Comparison of ENCODE assay signal across 1 cellular context in genomic region chr10:70331486-70332268, GRCh38.
TF ChIP-seq lines count a peak whose summit lies in the region.

No MANE protein-coding gene starts in this region.

TF ChIP-seq in HepG2, 621 proteins besides CTCF, POLR2A, EP300 and RAD21 (continues in another document):
- peak; percentile 69; the same call in 1 of the 2 replicates for TF ChIP-seq ETV5 (CRISPR knock-in tag; IDR thresholded peaks at IDR 0.05; ENCODE audit: borderline replicate concordance)
- 0 out of 2 replicates have a peak, but pooled peaks have one; percentile 48 for TF ChIP-seq ZNF691 (CRISPR knock-in tag; IDR thresholded peaks at IDR 0.05; ENCODE audit: borderline replicate concordance, low read depth)
- TF ChIP-seq WIZ (CRISPR knock-in tag; IDR thresholded peaks at IDR 0.05): no peak
- peak; percentile 16; the same call in 1 of the 2 replicates for TF ChIP-seq TBX2 (CRISPR knock-in tag; IDR thresholded peaks at IDR 0.05; ENCODE audit: borderline replicate concordance)
- no peak for TF ChIP-seq ASH2L (IDR thresholded peaks at IDR 0.05; ENCODE audit: insufficient read length, low read depth, low read length)
- peak; percentile 46; the same call in 1 of the 2 replicates for TF ChIP-seq ZNF121 (CRISPR knock-in tag; IDR thresholded peaks at IDR 0.05)
- TF ChIP-seq MED1 (CRISPR knock-in tag; IDR thresholded peaks at IDR 0.05): peak; percentile 59; the same call in 1 of the 2 replicates
- peak; percentile 79 for TF ChIP-seq FOSL2 (CRISPR knock-in tag; IDR thresholded peaks at IDR 0.05)
- TF ChIP-seq, protein P1, sequence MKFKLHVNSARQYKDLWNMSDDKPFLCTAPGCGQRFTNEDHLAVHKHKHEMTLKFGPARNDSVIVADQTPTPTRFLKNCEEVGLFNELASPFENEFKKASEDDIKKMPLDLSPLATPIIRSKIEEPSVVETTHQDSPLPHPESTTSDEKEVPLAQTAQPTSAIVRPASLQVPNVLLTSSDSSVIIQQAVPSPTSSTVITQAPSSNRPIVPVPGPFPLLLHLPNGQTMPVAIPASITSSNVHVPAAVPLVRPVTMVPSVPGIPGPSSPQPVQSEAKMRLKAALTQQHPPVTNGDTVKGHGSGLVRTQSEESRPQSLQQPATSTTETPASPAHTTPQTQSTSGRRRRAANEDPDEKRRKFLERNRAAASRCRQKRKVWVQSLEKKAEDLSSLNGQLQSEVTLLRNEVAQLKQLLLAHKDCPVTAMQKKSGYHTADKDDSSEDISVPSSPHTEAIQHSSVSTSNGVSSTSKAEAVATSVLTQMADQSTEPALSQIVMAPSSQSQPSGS (CRISPR knock-in tag; IDR thresholded peaks at IDR 0.05): 0 out of 2 replicates have a peak, but pooled peaks have one; percentile 16
- peak; percentile 60 for TF ChIP-seq PHF21A (CRISPR knock-in tag; IDR thresholded peaks at IDR 0.05)
- TF ChIP-seq STAG1 (CRISPR knock-in tag; IDR thresholded peaks at IDR 0.05): peak; percentile 65
- TF ChIP-seq TRIM24 (CRISPR knock-in tag; IDR thresholded peaks at IDR 0.05): no peak
- no peak for TF ChIP-seq HOXA9 (CRISPR knock-in tag; IDR thresholded peaks at IDR 0.05; ENCODE audit: borderline replicate concordance)
- TF ChIP-seq GABPA (IDR thresholded peaks at IDR 0.05; ENCODE audit: low read depth, low read length): no peak
- peak; percentile 81 for TF ChIP-seq GABPA (CRISPR knock-in tag; IDR thresholded peaks at IDR 0.05; ENCODE audit: low read depth)
- no peak for TF ChIP-seq CCAR2 (optimal IDR thresholded peaks at IDR 0.05; ENCODE audit: low read depth, low read length)
- TF ChIP-seq, protein P2, sequence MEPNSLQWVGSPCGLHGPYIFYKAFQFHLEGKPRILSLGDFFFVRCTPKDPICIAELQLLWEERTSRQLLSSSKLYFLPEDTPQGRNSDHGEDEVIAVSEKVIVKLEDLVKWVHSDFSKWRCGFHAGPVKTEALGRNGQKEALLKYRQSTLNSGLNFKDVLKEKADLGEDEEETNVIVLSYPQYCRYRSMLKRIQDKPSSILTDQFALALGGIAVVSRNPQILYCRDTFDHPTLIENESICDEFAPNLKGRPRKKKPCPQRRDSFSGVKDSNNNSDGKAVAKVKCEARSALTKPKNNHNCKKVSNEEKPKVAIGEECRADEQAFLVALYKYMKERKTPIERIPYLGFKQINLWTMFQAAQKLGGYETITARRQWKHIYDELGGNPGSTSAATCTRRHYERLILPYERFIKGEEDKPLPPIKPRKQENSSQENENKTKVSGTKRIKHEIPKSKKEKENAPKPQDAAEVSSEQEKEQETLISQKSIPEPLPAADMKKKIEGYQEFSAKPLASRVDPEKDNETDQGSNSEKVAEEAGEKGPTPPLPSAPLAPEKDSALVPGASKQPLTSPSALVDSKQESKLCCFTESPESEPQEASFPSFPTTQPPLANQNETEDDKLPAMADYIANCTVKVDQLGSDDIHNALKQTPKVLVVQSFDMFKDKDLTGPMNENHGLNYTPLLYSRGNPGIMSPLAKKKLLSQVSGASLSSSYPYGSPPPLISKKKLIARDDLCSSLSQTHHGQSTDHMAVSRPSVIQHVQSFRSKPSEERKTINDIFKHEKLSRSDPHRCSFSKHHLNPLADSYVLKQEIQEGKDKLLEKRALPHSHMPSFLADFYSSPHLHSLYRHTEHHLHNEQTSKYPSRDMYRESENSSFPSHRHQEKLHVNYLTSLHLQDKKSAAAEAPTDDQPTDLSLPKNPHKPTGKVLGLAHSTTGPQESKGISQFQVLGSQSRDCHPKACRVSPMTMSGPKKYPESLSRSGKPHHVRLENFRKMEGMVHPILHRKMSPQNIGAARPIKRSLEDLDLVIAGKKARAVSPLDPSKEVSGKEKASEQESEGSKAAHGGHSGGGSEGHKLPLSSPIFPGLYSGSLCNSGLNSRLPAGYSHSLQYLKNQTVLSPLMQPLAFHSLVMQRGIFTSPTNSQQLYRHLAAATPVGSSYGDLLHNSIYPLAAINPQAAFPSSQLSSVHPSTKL (CRISPR knock-in tag; IDR thresholded peaks at IDR 0.05): peak; percentile 21; the same call in 1 of the 2 replicates
- 0 out of 2 replicates have a peak, but pooled peaks have one; percentile 36 for TF ChIP-seq ZNF274 (CRISPR knock-in tag; IDR thresholded peaks at IDR 0.05)
- TF ChIP-seq RBM39 (IDR thresholded peaks at IDR 0.05; ENCODE audit: low read depth, low read length, poor library complexity, severe bottlenecking): no peak
- TF ChIP-seq MYC (CRISPR knock-in tag; IDR thresholded peaks at IDR 0.05; ENCODE audit: borderline replicate concordance): peak; percentile 16; the same call in 1 of the 2 replicates
- 0 out of 2 replicates have a peak, but pooled peaks have one; percentile 39 for TF ChIP-seq CCDC6 (CRISPR knock-in tag; IDR thresholded peaks at IDR 0.05)
- no peak for TF ChIP-seq SETDB1 (CRISPR knock-in tag; IDR thresholded peaks at IDR 0.05; ENCODE audit: borderline replicate concordance)
- peak; percentile 48; the same call in 1 of the 2 replicates for TF ChIP-seq AHDC1 (CRISPR knock-in tag; IDR thresholded peaks at IDR 0.05; ENCODE audit: borderline replicate concordance)
- no peak for TF ChIP-seq ZNF558 (CRISPR knock-in tag; IDR thresholded peaks at IDR 0.05; ENCODE audit: borderline replicate concordance)
- TF ChIP-seq ARNT (IDR thresholded peaks at IDR 0.05): no peak
- peak; percentile 32; the same call in 1 of the 2 replicates for TF ChIP-seq RXRA (CRISPR knock-in tag; IDR thresholded peaks at IDR 0.05)
- TF ChIP-seq ELF1 (CRISPR knock-in tag; IDR thresholded peaks at IDR 0.05): peak; percentile 40; the same call in 1 of the 2 replicates
- TF ChIP-seq RXRB (CRISPR knock-in tag; IDR thresholded peaks at IDR 0.05; ENCODE audit: borderline replicate concordance): peak; percentile 36; the same call in 1 of the 2 replicates
- TF ChIP-seq ZSCAN31 (CRISPR knock-in tag; IDR thresholded peaks at IDR 0.05; ENCODE audit: low read depth): 0 out of 2 replicates have a peak, but pooled peaks have one; percentile 34
- TF ChIP-seq POLR2AphosphoS2 (IDR thresholded peaks at IDR 0.05; ENCODE audit: low read depth, low read length): no peak
- TF ChIP-seq, protein P3, sequence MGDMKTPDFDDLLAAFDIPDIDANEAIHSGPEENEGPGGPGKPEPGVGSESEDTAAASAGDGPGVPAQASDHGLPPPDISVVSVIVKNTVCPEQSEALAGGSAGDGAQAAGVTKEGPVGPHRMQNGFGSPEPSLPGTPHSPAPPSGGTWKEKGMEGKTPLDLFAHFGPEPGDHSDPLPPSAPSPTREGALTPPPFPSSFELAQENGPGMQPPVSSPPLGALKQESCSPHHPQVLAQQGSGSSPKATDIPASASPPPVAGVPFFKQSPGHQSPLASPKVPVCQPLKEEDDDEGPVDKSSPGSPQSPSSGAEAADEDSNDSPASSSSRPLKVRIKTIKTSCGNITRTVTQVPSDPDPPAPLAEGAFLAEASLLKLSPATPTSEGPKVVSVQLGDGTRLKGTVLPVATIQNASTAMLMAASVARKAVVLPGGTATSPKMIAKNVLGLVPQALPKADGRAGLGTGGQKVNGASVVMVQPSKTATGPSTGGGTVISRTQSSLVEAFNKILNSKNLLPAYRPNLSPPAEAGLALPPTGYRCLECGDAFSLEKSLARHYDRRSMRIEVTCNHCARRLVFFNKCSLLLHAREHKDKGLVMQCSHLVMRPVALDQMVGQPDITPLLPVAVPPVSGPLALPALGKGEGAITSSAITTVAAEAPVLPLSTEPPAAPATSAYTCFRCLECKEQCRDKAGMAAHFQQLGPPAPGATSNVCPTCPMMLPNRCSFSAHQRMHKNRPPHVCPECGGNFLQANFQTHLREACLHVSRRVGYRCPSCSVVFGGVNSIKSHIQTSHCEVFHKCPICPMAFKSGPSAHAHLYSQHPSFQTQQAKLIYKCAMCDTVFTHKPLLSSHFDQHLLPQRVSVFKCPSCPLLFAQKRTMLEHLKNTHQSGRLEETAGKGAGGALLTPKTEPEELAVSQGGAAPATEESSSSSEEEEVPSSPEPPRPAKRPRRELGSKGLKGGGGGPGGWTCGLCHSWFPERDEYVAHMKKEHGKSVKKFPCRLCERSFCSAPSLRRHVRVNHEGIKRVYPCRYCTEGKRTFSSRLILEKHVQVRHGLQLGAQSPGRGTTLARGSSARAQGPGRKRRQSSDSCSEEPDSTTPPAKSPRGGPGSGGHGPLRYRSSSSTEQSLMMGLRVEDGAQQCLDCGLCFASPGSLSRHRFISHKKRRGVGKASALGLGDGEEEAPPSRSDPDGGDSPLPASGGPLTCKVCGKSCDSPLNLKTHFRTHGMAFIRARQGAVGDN (CRISPR knock-in tag; IDR thresholded peaks at IDR 0.05): peak; percentile 66
- TF ChIP-seq MBNL3 (CRISPR knock-in tag; conservative IDR thresholded peaks at IDR 0.05): no peak
- peak; percentile 79 for TF ChIP-seq NR2C2 (CRISPR knock-in tag; IDR thresholded peaks at IDR 0.05; ENCODE audit: borderline replicate concordance)
- TF ChIP-seq, protein P4, sequence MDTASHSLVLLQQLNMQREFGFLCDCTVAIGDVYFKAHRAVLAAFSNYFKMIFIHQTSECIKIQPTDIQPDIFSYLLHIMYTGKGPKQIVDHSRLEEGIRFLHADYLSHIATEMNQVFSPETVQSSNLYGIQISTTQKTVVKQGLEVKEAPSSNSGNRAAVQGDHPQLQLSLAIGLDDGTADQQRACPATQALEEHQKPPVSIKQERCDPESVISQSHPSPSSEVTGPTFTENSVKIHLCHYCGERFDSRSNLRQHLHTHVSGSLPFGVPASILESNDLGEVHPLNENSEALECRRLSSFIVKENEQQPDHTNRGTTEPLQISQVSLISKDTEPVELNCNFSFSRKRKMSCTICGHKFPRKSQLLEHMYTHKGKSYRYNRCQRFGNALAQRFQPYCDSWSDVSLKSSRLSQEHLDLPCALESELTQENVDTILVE (CRISPR knock-in tag; IDR thresholded peaks at IDR 0.05): no peak
- TF ChIP-seq ZNF766 (CRISPR knock-in tag; IDR thresholded peaks at IDR 0.05; ENCODE audit: borderline replicate concordance): no peak
- no peak for TF ChIP-seq SSRP1 (CRISPR knock-in tag; IDR thresholded peaks at IDR 0.05)
- TF ChIP-seq ZSCAN12 (CRISPR knock-in tag; IDR thresholded peaks at IDR 0.05): no peak
- no peak for TF ChIP-seq SP2 (CRISPR knock-in tag; IDR thresholded peaks at IDR 0.05)
- TF ChIP-seq ZNF546 (CRISPR knock-in tag; conservative IDR thresholded peaks at IDR 0.05): 0 out of 2 replicates have a peak, but pooled peaks have one; percentile 54
- TF ChIP-seq ZNF629 (CRISPR knock-in tag; conservative IDR thresholded peaks at IDR 0.05): 0 out of 2 replicates have a peak, but pooled peaks have one; percentile 50
- TF ChIP-seq, protein P5, sequence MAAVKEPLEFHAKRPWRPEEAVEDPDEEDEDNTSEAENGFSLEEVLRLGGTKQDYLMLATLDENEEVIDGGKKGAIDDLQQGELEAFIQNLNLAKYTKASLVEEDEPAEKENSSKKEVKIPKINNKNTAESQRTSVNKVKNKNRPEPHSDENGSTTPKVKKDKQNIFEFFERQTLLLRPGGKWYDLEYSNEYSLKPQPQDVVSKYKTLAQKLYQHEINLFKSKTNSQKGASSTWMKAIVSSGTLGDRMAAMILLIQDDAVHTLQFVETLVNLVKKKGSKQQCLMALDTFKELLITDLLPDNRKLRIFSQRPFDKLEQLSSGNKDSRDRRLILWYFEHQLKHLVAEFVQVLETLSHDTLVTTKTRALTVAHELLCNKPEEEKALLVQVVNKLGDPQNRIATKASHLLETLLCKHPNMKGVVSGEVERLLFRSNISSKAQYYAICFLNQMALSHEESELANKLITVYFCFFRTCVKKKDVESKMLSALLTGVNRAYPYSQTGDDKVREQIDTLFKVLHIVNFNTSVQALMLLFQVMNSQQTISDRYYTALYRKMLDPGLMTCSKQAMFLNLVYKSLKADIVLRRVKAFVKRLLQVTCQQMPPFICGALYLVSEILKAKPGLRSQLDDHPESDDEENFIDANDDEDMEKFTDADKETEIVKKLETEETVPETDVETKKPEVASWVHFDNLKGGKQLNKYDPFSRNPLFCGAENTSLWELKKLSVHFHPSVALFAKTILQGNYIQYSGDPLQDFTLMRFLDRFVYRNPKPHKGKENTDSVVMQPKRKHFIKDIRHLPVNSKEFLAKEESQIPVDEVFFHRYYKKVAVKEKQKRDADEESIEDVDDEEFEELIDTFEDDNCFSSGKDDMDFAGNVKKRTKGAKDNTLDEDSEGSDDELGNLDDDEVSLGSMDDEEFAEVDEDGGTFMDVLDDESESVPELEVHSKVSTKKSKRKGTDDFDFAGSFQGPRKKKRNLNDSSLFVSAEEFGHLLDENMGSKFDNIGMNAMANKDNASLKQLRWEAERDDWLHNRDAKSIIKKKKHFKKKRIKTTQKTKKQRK (IDR thresholded peaks at IDR 0.05; ENCODE audit: low read length): no peak
- peak; percentile 78; the same call in 1 of the 2 replicates for TF ChIP-seq ZNF652 (CRISPR knock-in tag; IDR thresholded peaks at IDR 0.05; ENCODE audit: borderline replicate concordance, low read depth)
